ENCODE assay signal across 1 cellular context in genomic region chr17:32323784-32324590, GRCh38.
TF ChIP-seq lines count a peak whose summit lies in the region.

No MANE protein-coding gene starts in this region.

TF ChIP-seq in WTC11, 78 proteins besides CTCF, POLR2A, EP300 and RAD21 (continued from another document):
- no peak for TF ChIP-seq PRDM15 (CRISPR knock-in tag; IDR thresholded peaks at IDR 0.05)
- TF ChIP-seq NR1H2 (CRISPR knock-in tag; IDR thresholded peaks at IDR 0.05) = no peak
- no peak for TF ChIP-seq FOXP1 (CRISPR knock-in tag; IDR thresholded peaks at IDR 0.05; ENCODE audit: borderline replicate concordance)
- TF ChIP-seq HMGXB4 (CRISPR knock-in tag; IDR thresholded peaks at IDR 0.05) = no peak
- no peak for TF ChIP-seq ZNF671 (CRISPR knock-in tag; IDR thresholded peaks at IDR 0.05)
